13 cellular contexts compared by ENCODE assay signal in the genomic region with DNA sequence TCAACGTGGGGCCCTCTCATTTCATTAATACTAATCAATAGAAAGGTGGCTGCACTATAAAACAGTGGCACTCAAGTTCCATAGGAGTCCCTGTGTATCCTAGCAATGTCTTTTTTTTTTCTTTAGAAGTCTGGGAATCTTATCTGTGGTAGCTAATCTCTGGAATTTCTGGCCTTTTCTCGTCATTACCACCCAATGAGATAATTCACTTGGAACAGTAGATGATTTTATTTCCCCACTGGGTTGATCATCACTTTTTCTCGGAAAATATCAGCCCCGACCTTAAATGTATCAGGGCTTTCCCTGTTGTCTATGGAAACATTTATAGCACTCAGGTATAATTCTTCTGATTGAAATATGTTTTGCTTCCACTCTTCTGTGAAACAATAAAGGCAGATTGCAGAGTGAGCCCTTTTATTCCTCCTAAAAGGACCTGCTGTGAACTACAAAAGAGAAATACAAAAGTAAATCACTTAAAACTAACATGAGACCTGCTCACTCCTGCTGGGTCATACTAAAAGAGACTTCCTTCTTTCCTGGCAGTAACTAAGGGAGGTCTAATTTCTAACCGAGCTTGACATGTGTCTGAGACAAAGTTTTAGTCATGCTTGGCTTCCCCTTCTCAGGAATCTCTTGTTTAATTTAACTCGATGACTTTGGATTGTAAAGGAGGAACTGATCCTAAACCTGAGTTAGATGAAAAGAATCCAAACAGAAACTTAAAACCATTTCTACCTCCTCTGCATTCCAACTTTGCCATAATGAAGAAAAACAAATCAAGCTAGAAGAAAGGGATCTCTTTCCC.
DNase-seq lines count a peak whose midpoint lies in the region; ATAC-seq and TF ChIP-seq lines count a peak whose summit lies in the region.
"Had no signal": no experiment of that assay in that cellular context is flagged by ENCODE, and none has a peak within 500 bp of the region (broad histone marks: within the 10 kb centered on the region; RNA-seq: fewer than 3 reads in every experiment).

No MANE protein-coding gene starts in this region.

- intact Hi-C loops in ascending aorta (cut with DNase I) = no loop called here

- no peaks in the 10 kb centered on the region for H3K9me3 ChIP-seq in ascending aorta
- H3K9me3 ChIP-seq: mucosa of descending colon had no signal

- DNase-seq in NCI-H82 (lab: John Stamatoyannopoulos, UW) (peak; percentile 12), NCI-H82 treated with DMSO at 0.1 percent for 48 hours (lab: John Stamatoyannopoulos, UW; ENCODE audit: unreplicated experiment) (no peak), ascending aorta (ENCODE audit: low spot score in 2 of 2) (no peak), iPS-NIHi11 (ENCODE audit: low spot score) (peak; percentile 42)
- DNase-seq in activated CD4-positive, alpha-beta T cell treated with anti-CD3 and anti-CD28 coated beads for 1 hour = no peak
- no peak for DNase-seq in activated T-cell treated with anti-CD3 and anti-CD28 coated beads, Interleukin-2, amount 50 U/mL, for 24 hours
- no peak for DNase-seq in activated CD4-positive, alpha-beta T cell treated with anti-CD3 and anti-CD28 coated beads, Interleukin-2, amount 50 U/mL, for 4 hours
- DNase-seq: activated naive CD4-positive, alpha-beta T cell treated with anti-CD3 and anti-CD28 coated beads for 36 hours; head of caudate nucleus; mucosa of descending colon; NCI-H524 had no signal

- no peak for TF ChIP-seq CTCF in ascending aorta (IDR thresholded peaks at IDR 0.05)

- H3K4me3 ChIP-seq in ascending aorta = no peak overlapping the region
- H3K4me3 ChIP-seq: mucosa of descending colon had no signal

- H3K36me3 Mint-ChIP-seq in activated T-cell treated with anti-CD3 and anti-CD28 coated beads, Interleukin-2, amount 50 U/mL, for 24 hours (ENCODE audit: low read depth) = no peaks in the 10 kb centered on the region

- H3K27ac ChIP-seq in ascending aorta = peak overlapping the region; percentile 32 to 56
- H3K27ac ChIP-seq: KMS-11 had no signal

- H3K4me1 ChIP-seq in ascending aorta = peaks cover 0 to 18% of the 10 kb centered on the region in 2 donors

- H3K4me1 Mint-ChIP-seq in activated T-cell treated with anti-CD3 and anti-CD28 coated beads, Interleukin-2, amount 50 U/mL, for 24 hours (ENCODE audit: low read depth) = no peaks in the 10 kb centered on the region

- H3K27me3 ChIP-seq in ascending aorta = no peaks in the 10 kb centered on the region

- H3K9me3 Mint-ChIP-seq in activated T-cell treated with anti-CD3 and anti-CD28 coated beads, Interleukin-2, amount 50 U/mL, for 24 hours = peaks cover 3% of the 10 kb centered on the region
- H3K9me3 Mint-ChIP-seq: activated naive CD4-positive, alpha-beta T cell treated with anti-CD3 and anti-CD28 coated beads for 36 hours had no signal

- H3K27me3 Mint-ChIP-seq in activated T-cell treated with anti-CD3 and anti-CD28 coated beads, Interleukin-2, amount 50 U/mL, for 24 hours = no peaks in the 10 kb centered on the region

- no peak overlapping the region for H3K27ac Mint-ChIP-seq in activated T-cell treated with anti-CD3 and anti-CD28 coated beads, Interleukin-2, amount 50 U/mL, for 24 hours
- H3K27ac Mint-ChIP-seq: activated naive CD4-positive, alpha-beta T cell treated with anti-CD3 and anti-CD28 coated beads for 36 hours had no signal

- H3K4me3 Mint-ChIP-seq in activated T-cell treated with anti-CD3 and anti-CD28 coated beads, Interleukin-2, amount 50 U/mL, for 24 hours = no peak overlapping the region
- H3K4me3 Mint-ChIP-seq: activated naive CD4-positive, alpha-beta T cell treated with anti-CD3 and anti-CD28 coated beads for 36 hours had no signal

- H3K36me3 ChIP-seq in ascending aorta = no peaks in the 10 kb centered on the region

- ATAC-seq in HG03571 (IDR thresholded peaks at IDR 0.05; ENCODE audit: unreplicated experiment) = no peak
- ATAC-seq: mucosa of descending colon had no signal

Comparison
In these comparisons a context has a peak if more than half of its experiments do, and no peak if none do; other contexts are left out.
1. DNase-seq: peak in NCI-H82 (single experiment) and iPS-NIHi11 (single experiment); none in NCI-H82 treated with DMSO at 0.1 percent for 48 hours (single experiment), ascending aorta (0 of 2), activated CD4-positive, alpha-beta T cell treated with anti-CD3 and anti-CD28 coated beads for 1 hour (single experiment), activated T-cell treated with anti-CD3 and anti-CD28 coated beads, Interleukin-2, amount 50 U/mL, for 24 hours (single experiment) and activated CD4-positive, alpha-beta T cell treated with anti-CD3 and anti-CD28 coated beads, Interleukin-2, amount 50 U/mL, for 4 hours (0 of 2).